8 cellular contexts compared by ENCODE assay signal in genomic region chr11:94511932-94512781, GRCh38. TPM values are rescaled to one million over a fixed set of nuclear protein-coding genes. Genes with fewer than 3 reads are reported as not detected.
A peak's percentile ranks its signal among the peaks of the same experiment; 100 is the strongest.
DNase-seq lines count a peak whose midpoint lies in the region; ATAC-seq and TF ChIP-seq lines count a peak whose summit lies in the region.

C11orf97 (plus strand) TSS chr11:94512461; CDS start chr11:94512529, 68 bp downstream.

- peaks cover 2% of the 10 kb centered on the region for H3K36me3 Mint-ChIP-seq in activated naive CD8-positive, alpha-beta T cell
- no peaks in the 10 kb centered on the region for H3K36me3 Mint-ChIP-seq in osteocyte (ENCODE audit: unreplicated experiment)

- no peaks in the 10 kb centered on the region for H3K36me3 ChIP-seq in RWPE2 (ENCODE audit: low read depth)
- no peaks in the 10 kb centered on the region for H3K36me3 ChIP-seq in heart left ventricle
- H3K36me3 ChIP-seq in thyroid gland, result no peaks in the 10 kb centered on the region

- H3K27ac ChIP-seq in RWPE2 (ENCODE audit: poor library complexity, severe bottlenecking) (no peak within 1 kb of the TSS), heart left ventricle (no peak within 1 kb of the TSS), thyroid gland (no peak within 1 kb of the TSS)

- intact Hi-C loops in heart left ventricle (cut with DNase I), result no loop called here
- intact Hi-C loops in thyroid gland (cut with DNase I), result no loop called here

- H3K27me3 Mint-ChIP-seq in activated naive CD8-positive, alpha-beta T cell, result peaks cover 10% of the 10 kb centered on the region
- H3K27me3 Mint-ChIP-seq in osteocyte (ENCODE audit: unreplicated experiment), result peaks cover 46% of the 10 kb centered on the region

- H3K4me1 ChIP-seq in RWPE2 (ENCODE audit: insufficient read depth, poor library complexity, severe bottlenecking) (peaks cover 7% of the 10 kb centered on the region), heart left ventricle (peaks cover 0 to 16% (median 4%) of the 10 kb centered on the region in 12 donors), thyroid gland (peaks cover 3 to 7% of the 10 kb centered on the region in 2 donors)

- no peak within 1 kb of the TSS for H3K27ac Mint-ChIP-seq in activated naive CD8-positive, alpha-beta T cell
- no peak within 1 kb of the TSS for H3K27ac Mint-ChIP-seq in osteocyte (ENCODE audit: unreplicated experiment)

- H3K27me3 ChIP-seq in RWPE2 (ENCODE audit: insufficient read depth, poor library complexity, severe bottlenecking) (no peaks in the 10 kb centered on the region), heart left ventricle (peaks cover 0 to 8% (median 0%) of the 10 kb centered on the region in 9 donors), thyroid gland (no peaks in the 10 kb centered on the region)

- 16 to 28% (median 18%) methylated on average over 38 to 53 of the region's 53 CpGs for WGBS in heart left ventricle, 4 donors
- WGBS in thyroid gland, 2 donors, result 16 to 23% methylated on average over 40 to 46 of the region's 53 CpGs

- DNase-seq in NOMO-1 treated with DMSO at 0.1 percent for 48 hours (lab: John Stamatoyannopoulos, UW; ENCODE audit: unreplicated experiment) (peak; percentile 23), NOMO-1 treated with dmso at 0.1 percent for 144 hours (lab: John Stamatoyannopoulos, UW; ENCODE audit: unreplicated experiment) (no peak), RWPE2 (ENCODE audit: low spot score) (peak; percentile 52), heart left ventricle (peak; percentile 37 to 80 (median 60)), osteocyte (ENCODE audit: extremely low spot score, unreplicated experiment) (peak; percentile 87), thyroid gland (peak; percentile 85 to 86)

- TF ChIP-seq CTCF in RWPE2 (IDR thresholded peaks at IDR 0.05; ENCODE audit: poor library complexity, severe bottlenecking) (no peak), heart left ventricle (IDR thresholded peaks at IDR 0.05) (no peak), osteocyte (IDR thresholded peaks at IDR 0.05) (no peak), thyroid gland (IDR thresholded peaks at IDR 0.05) (no peak)

- ATAC-seq in HG03135 (IDR thresholded peaks at IDR 0.05; ENCODE audit: unreplicated experiment) (peak; percentile 82), RWPE2 (ENCODE audit: low read depth) (peak; percentile 68), heart left ventricle (peak in 3 of 4 donors; percentile 69 to 91 (median 89))

- H3K9me3 ChIP-seq in RWPE2 (ENCODE audit: severe bottlenecking) (no peaks in the 10 kb centered on the region), heart left ventricle (no peaks in the 10 kb centered on the region), thyroid gland (no peaks in the 10 kb centered on the region)

- TF ChIP-seq POLR2A in heart left ventricle (IDR thresholded peaks at IDR 0.05), result no peak
- no peak for TF ChIP-seq POLR2A in thyroid gland (IDR thresholded peaks at IDR 0.05)

- peak within 1 kb of the TSS; percentile 83 for H3K4me3 Mint-ChIP-seq in activated naive CD8-positive, alpha-beta T cell
- peak within 1 kb of the TSS; percentile 81 for H3K4me3 Mint-ChIP-seq in osteocyte (ENCODE audit: unreplicated experiment)

- peaks cover 16% of the 10 kb centered on the region for H3K4me1 Mint-ChIP-seq in activated naive CD8-positive, alpha-beta T cell (ENCODE audit: low read depth)
- peaks cover 10% of the 10 kb centered on the region for H3K4me1 Mint-ChIP-seq in osteocyte (ENCODE audit: unreplicated experiment)

- H3K9me3 Mint-ChIP-seq in activated naive CD8-positive, alpha-beta T cell (ENCODE audit: low read depth), result no peaks in the 10 kb centered on the region
- H3K9me3 Mint-ChIP-seq in osteocyte (ENCODE audit: unreplicated experiment), result no peaks in the 10 kb centered on the region

- H3K4me3 ChIP-seq in RWPE2 (ENCODE audit: severe bottlenecking) (peak within 1 kb of the TSS; percentile 27), heart left ventricle (peak within 1 kb of the TSS; percentile 32 to 64 (median 52)), thyroid gland (replicated peaks in 1 of 3) (peak within 1 kb of the TSS in 2 of 3 donors; percentile 10 to 43)

RNA-seq across cellular contexts. Expression of gene C11orf97, which starts in this region (rescaled TPM):
- not detected for total RNA-seq in heart left ventricle
- polyA plus RNA-seq in heart left ventricle, result not detected
- not detected in 2 replicates for total RNA-seq in osteocyte
- not detected for total RNA-seq in thyroid gland

Comparison
In these comparisons a context has a peak if more than half of its experiments do, and no peak if none do; other contexts are left out.
1. Peak in DNase-seq, ATAC-seq and H3K4me3 ChIP-seq in heart left ventricle; RNA of the gene not detected or under 1 TPM.
2. Peak in DNase-seq in osteocyte; RNA of the gene not detected or under 1 TPM.
3. Peak in DNase-seq and H3K4me3 ChIP-seq in thyroid gland; RNA of the gene not detected or under 1 TPM.